19 cellular contexts compared by ENCODE assay signal in genomic region chr21:18760247-18760646, GRCh38.
DNase-seq lines count a peak whose midpoint lies in the region; ATAC-seq, FAIRE-seq and TF ChIP-seq lines count a peak whose summit lies in the region.
"Had no signal": no experiment of that assay in that cellular context is flagged by ENCODE, and none has a peak within 500 bp of the region (broad histone marks: within the 10 kb centered on the region; RNA-seq: fewer than 3 reads in every experiment).

No MANE protein-coding gene starts in this region.

- H4K20me1 ChIP-seq in H1 (replicated peaks in 1 of 2; ENCODE audit: control insufficient read depth in 1 of 2, insufficient read depth in 2 of 2, low read length in 2 of 2) = no peaks in the 10 kb centered on the region
- H4K20me1 ChIP-seq: BLaER1 treated with 17β-estradiol and CSF1 and Interleukin-3, amounts not matched to agents 10 nM and 100 nM had no signal

- H3K23ac ChIP-seq in H1 (ENCODE audit: insufficient read length) = no peak overlapping the region

- H2BK120ac ChIP-seq in H1 (replicated peaks; ENCODE audit: low read depth, low read length) = no peak overlapping the region

- 95% methylated on average over 5 of the region's 5 CpGs; no CpG with 5 or more reads in 1 of the 2 experiments for WGBS in H1 (ENCODE audit: extremely low coverage in 1 of 2, insufficient coverage in 1 of 2, insufficient read length in 1 of 2, insufficient replicate concordance in 2 of 2, low coverage in 1 of 2, low lambda C conversion rate in 2 of 2, missing lambda C conversion rate in 1 of 2), 2 experiments

- H3K9ac ChIP-seq in H1 (replicated peaks in 1 of 4; ENCODE audit: extremely low read depth in 1 of 4, low read depth in 3 of 4, low read length in 3 of 4) = no peak overlapping the region
- H3K9ac ChIP-seq: BLaER1 treated with 17β-estradiol and CSF1 and Interleukin-3, amounts not matched to agents 10 nM and 100 nM had no signal

- H2BK12ac ChIP-seq in H1 (ENCODE audit: low read depth, low read length) = no peak overlapping the region

- no peak for TF ChIP-seq RAD21 in H1 (IDR thresholded peaks at IDR 0.05 in 1 of 2, conservative IDR thresholded peaks at IDR 0.05 in 1 of 2; ENCODE audit: low read depth in 2 of 2, low read length in 2 of 2)

- H4K5ac ChIP-seq in H1 (ENCODE audit: insufficient read length, low read depth, low read length) = no peak overlapping the region

- H2BK5ac ChIP-seq in H1 (ENCODE audit: low read depth, low read length) = no peak overlapping the region

- no peaks in the 10 kb centered on the region for H3K79me2 ChIP-seq in H1 (ENCODE audit: control insufficient read depth in 1 of 2, insufficient read depth in 2 of 2, low read length in 2 of 2)

- peaks cover 0 to 3% (median 0%) of the 10 kb centered on the region in 4 experiments; a peak in 1 of 7 replicates for H3K4me1 ChIP-seq in H1 (replicated peaks in 1 of 4; ENCODE audit: control insufficient read depth in 3 of 4, insufficient read depth in 4 of 4, low read length in 3 of 4)
- H3K4me1 ChIP-seq: A549 had no signal

- H3K56ac ChIP-seq in H1 (replicated peaks; ENCODE audit: insufficient read length, low read depth, low read length) = no peak overlapping the region

- no peak overlapping the region for H4K8ac ChIP-seq in H1 (ENCODE audit: extremely low read depth, insufficient read depth, low read length)

- TF ChIP-seq EP300 in H1 (IDR thresholded peaks at IDR 0.05; ENCODE audit: borderline replicate concordance in 1 of 2, low read depth in 2 of 2, low read length in 2 of 2) = no peak

- no peak overlapping the region for H3K4me3 ChIP-seq in H1 (ENCODE audit: extremely low read depth in 1 of 4, insufficient read depth in 2 of 4, low read depth in 3 of 4, low read length in 4 of 4)
- H3K4me3 ChIP-seq: A549; BLaER1 treated with 17β-estradiol and CSF1 and Interleukin-3, amounts not matched to agents 10 nM and 100 nM had no signal

- no peak for TF ChIP-seq POLR2A in H1 (IDR thresholded peaks at IDR 0.05; ENCODE audit: control extremely low read depth in 1 of 2, low read depth in 2 of 2, low read length in 2 of 2)

- H2AK5ac ChIP-seq in H1 (ENCODE audit: low read depth, low read length) = no peak overlapping the region

- H3K27ac ChIP-seq in H1 (ENCODE audit: low read depth, low read length) = no peak overlapping the region
- H3K27ac ChIP-seq: A549; BLaER1 treated with 17β-estradiol and CSF1 and Interleukin-3, amounts not matched to agents 10 nM and 100 nM had no signal

- H2BK20ac ChIP-seq in H1 (ENCODE audit: low read length) = no peak overlapping the region

- peak overlapping the region; percentile 73; the same call in 1 of the 2 replicates for H2AFZ ChIP-seq in H1 (ENCODE audit: low read length)

- H3K4me2 ChIP-seq in H1 (ENCODE audit: insufficient read depth in 1 of 2, low read depth in 2 of 2, low read length in 2 of 2) = no peak overlapping the region
- H3K4me2 ChIP-seq: A549; BLaER1 treated with 17β-estradiol and CSF1 and Interleukin-3, amounts not matched to agents 10 nM and 100 nM had no signal

- peak; percentile 63 for DNase-seq in A172 (ENCODE audit: low spot score)
- DNase-seq in DMS53 (lab: John Stamatoyannopoulos, UW) = peak; percentile 60
- peak; percentile 40 for DNase-seq in NCI-H1105 (lab: John Stamatoyannopoulos, UW)
- no peak for DNase-seq in H1 (ENCODE audit: low read depth in 1 of 2, low spot score in 2 of 2)
- no peak for DNase-seq in GM20000 (ENCODE audit: low spot score)
- DNase-seq in omental fat pad (ENCODE audit: low spot score) = no peak
- DNase-seq in ureter (ENCODE audit: low spot score) = no peak
- DNase-seq: AML-193; CD4-positive, alpha-beta memory T cell; DMS 273 treated with DMSO at 0.1 percent for 48 hours; GOT3; HCEC 1CT; NCI-H1092; NCI-H1436 treated with DMSO at 0.1 percent for 48 hours; NCI-H2029; SHP77 treated with DMSO at 0.1 percent for 48 hours; T-helper 1 cell had no signal

- no peaks in the 10 kb centered on the region for H3K9me3 ChIP-seq in H1 (ENCODE audit: insufficient read depth in 2 of 2, low read depth in 1 of 2, low read length in 1 of 2)
- H3K9me3 ChIP-seq: A549 had no signal

- no peak overlapping the region for H3K18ac ChIP-seq in H1 (ENCODE audit: extremely low read depth, low read length)

- H3K36me3 ChIP-seq in H1 (ENCODE audit: control insufficient read depth in 2 of 4, insufficient read depth in 4 of 4, low read length in 3 of 4) = no peaks in the 10 kb centered on the region
- H3K36me3 ChIP-seq: BLaER1 treated with 17β-estradiol and CSF1 and Interleukin-3, amounts not matched to agents 10 nM and 100 nM had no signal

- FAIRE-seq in H1 (lab: Jason Lieb, UNC) = no peak
- FAIRE-seq: A549 had no signal

- CTCF ChIA-PET in H1 (lab: Charles Lee; ENCODE audit: partially characterized antibody) = interaction anchor here (0.8 to 1.4 kb wide), 2 partner anchors 46 to 239 kb away, joined by 3 to 4 read pairs; no protein-coding TSS in a partner anchor

- no peak for ATAC-seq in omental fat pad (ENCODE audit: low FRiP score)
- ATAC-seq: A549 had no signal

- TF ChIP-seq CTCF in H1 (IDR thresholded peaks at IDR 0.05; ENCODE audit: control extremely low read depth in 1 of 3, insufficient read depth in 1 of 3, low read depth in 1 of 3, low read length in 3 of 3) (no peak), GM20000 (IDR thresholded peaks at IDR 0.05; ENCODE audit: extremely low read depth, missing control alignments) (no peak), omental fat pad (IDR thresholded peaks at IDR 0.05) (no peak)

- H3K79me1 ChIP-seq in H1 (ENCODE audit: low read depth, low read length) = no peaks in the 10 kb centered on the region

- no peak overlapping the region for H2BK15ac ChIP-seq in H1 (ENCODE audit: low read length)

- POLR2A ChIA-PET in H1 (lab: Charles Lee; ENCODE audit: partially characterized antibody) = no interaction called here

- H3K27me3 ChIP-seq in H1 (replicated peaks in 1 of 4; ENCODE audit: control insufficient read depth in 3 of 4, extremely low read depth in 1 of 4, insufficient read depth in 3 of 4, low read length in 3 of 4) = no peaks in the 10 kb centered on the region
- H3K27me3 ChIP-seq: BLaER1 treated with 17β-estradiol and CSF1 and Interleukin-3, amounts not matched to agents 10 nM and 100 nM had no signal

- H3K23me2 ChIP-seq in H1 (ENCODE audit: low read depth, low read length) = no peaks in the 10 kb centered on the region

- no peak overlapping the region for H3K4ac ChIP-seq in H1 (replicated peaks; ENCODE audit: insufficient read length, low read depth, low read length)

- no peak overlapping the region for H3K14ac ChIP-seq in H1 (ENCODE audit: insufficient read length)

- H4K91ac ChIP-seq in H1 (replicated peaks; ENCODE audit: insufficient read length, low read length) = no peak overlapping the region

TF ChIP-seq in H1, 55 proteins besides CTCF, POLR2A, EP300 and RAD21:
- TF ChIP-seq CBX8 (IDR thresholded peaks at IDR 0.05; ENCODE audit: borderline replicate concordance, low read depth, low read length) (no peak), BRCA1 (IDR thresholded peaks at IDR 0.05; ENCODE audit: low read depth, low read length) (no peak)

Comparison
In these comparisons a context has a peak if more than half of its experiments do, and no peak if none do; other contexts are left out.
1. DNase-seq: peak in A172 (single experiment), DMS53 (single experiment) and NCI-H1105 (single experiment); none in H1 (0 of 2), GM20000 (single experiment), omental fat pad (single experiment) and ureter (single experiment).